Comparison of ENCODE assay signal across 8 cellular contexts in the genomic region with DNA sequence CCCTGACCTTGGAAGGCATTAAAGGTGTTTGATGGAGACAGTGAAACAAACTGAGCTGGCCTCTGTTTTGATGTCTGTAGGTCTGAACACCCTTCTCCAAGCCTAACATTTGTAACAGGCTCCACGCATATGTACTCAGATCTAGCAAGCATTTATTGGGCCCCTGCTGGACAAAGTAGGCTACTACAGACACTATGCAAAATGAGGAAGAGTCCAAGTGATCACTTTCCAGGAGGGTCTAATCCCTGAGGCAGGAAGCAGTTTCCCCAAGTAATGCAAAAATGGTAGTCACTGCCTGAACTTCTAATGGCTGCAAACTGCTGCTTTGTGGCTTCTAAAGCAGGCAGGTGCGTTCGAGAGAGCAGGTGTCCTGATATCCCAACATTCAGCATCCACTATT.
DNase-seq lines count a peak whose midpoint lies in the region; ATAC-seq and TF ChIP-seq lines count a peak whose summit lies in the region.

No MANE protein-coding gene starts in this region.

- POLR2A ChIA-PET in AG04450 (lab: Yijun Ruan, JAX): no interaction called here

- H3K4me1 ChIP-seq in KMS-11 (ENCODE audit: low read depth, poor library complexity, severe bottlenecking) (no peaks in the 10 kb centered on the region), heart right ventricle (peaks cover 0 to 18% (median 3%) of the 10 kb centered on the region in 9 donors), transverse colon (peaks cover 0 to 11% (median 8%) of the 10 kb centered on the region in 4 donors)

- CTCF ChIA-PET in AG04450 (lab: Charles Lee): interaction anchor here (0.6 to 1.6 kb wide), 2 partner anchors 10 to 612 kb away, joined by 3 to 6 read pairs; no protein-coding TSS in a partner anchor

- intact Hi-C loops in heart right ventricle (cut with DNase I): loop anchor here in 1 of 10 donors (5.0 kb wide), 1 partner anchor 1536 kb away; no protein-coding TSS in a partner anchor
- intact Hi-C loops in transverse colon (cut with DNase I; ENCODE audit: low total_unique reads): no loop called here

- TF ChIP-seq EP300 in transverse colon (IDR thresholded peaks at IDR 0.05; ENCODE audit: low read depth): no peak

- H3K27ac ChIP-seq in AG04450 (ENCODE audit: low read depth, low read length): no peak overlapping the region
- H3K27ac ChIP-seq in KMS-11: no peak overlapping the region
- no peak overlapping the region for H3K27ac ChIP-seq in heart right ventricle
- peak overlapping the region in 2 of 4 donors; percentile 9 to 54 for H3K27ac ChIP-seq in transverse colon

- H2AFZ ChIP-seq in KMS-11 (ENCODE audit: low read depth): no peak overlapping the region

- H3K79me2 ChIP-seq in KMS-11 (ENCODE audit: insufficient read depth, low read depth): no peaks in the 10 kb centered on the region

- no peak for TF ChIP-seq POLR2A in transverse colon (IDR thresholded peaks at IDR 0.05)

- peak; percentile 48 for ATAC-seq in GM18502 (IDR thresholded peaks at IDR 0.05; ENCODE audit: poor library complexity, unreplicated experiment)
- peak in 3 of 8 donors; percentile 23 to 46 (median 41) for ATAC-seq in heart right ventricle
- no peak for ATAC-seq in HG03439 (IDR thresholded peaks at IDR 0.05; ENCODE audit: unreplicated experiment)
- ATAC-seq in activated CD4-positive, CD25-positive, alpha-beta regulatory T cell treated with anti-CD3 and anti-CD28 coated beads, Interleukin-2, amount 50 U/mL, for 24 hours: no peak

- no peaks in the 10 kb centered on the region for H4K20me1 ChIP-seq in KMS-11 (ENCODE audit: insufficient read depth)

- no peak overlapping the region for H3K4me3 ChIP-seq in AG04450 (ENCODE audit: low read depth, low read length)
- no peak overlapping the region for H3K4me3 ChIP-seq in KMS-11 (IDR thresholded peaks at IDR 0.05; ENCODE audit: insufficient read depth, low read depth, low read length)
- no peak overlapping the region for H3K4me3 ChIP-seq in heart right ventricle
- no peak overlapping the region for H3K4me3 ChIP-seq in transverse colon

- TF ChIP-seq CTCF in AG04450 (IDR thresholded peaks at IDR 0.05; ENCODE audit: low read depth, low read length): peak; percentile 73
- TF ChIP-seq CTCF in KMS-11 (conservative IDR thresholded peaks at IDR 0.05; ENCODE audit: low read depth, low read length): peak; percentile 52; the same call in 1 of the 2 replicates
- peak; percentile 32 to 61 (median 51) for TF ChIP-seq CTCF in heart right ventricle (IDR thresholded peaks at IDR 0.05)
- peak; percentile 38 to 65 (median 54) for TF ChIP-seq CTCF in transverse colon (IDR thresholded peaks at IDR 0.05)

- H3K27me3 ChIP-seq in AG04450 (ENCODE audit: control insufficient read depth, insufficient read depth, low read length): peaks cover 3% of the 10 kb centered on the region
- H3K27me3 ChIP-seq in KMS-11 (ENCODE audit: insufficient read depth, low read depth): no peaks in the 10 kb centered on the region
- H3K27me3 ChIP-seq in heart right ventricle: peaks cover 0 to 27% (median 0%) of the 10 kb centered on the region in 7 donors
- peaks cover 4% of the 10 kb centered on the region for H3K27me3 ChIP-seq in transverse colon

- H3K4me2 ChIP-seq in KMS-11: no peak overlapping the region

- H3K36me3 ChIP-seq in KMS-11 (ENCODE audit: insufficient read depth) (no peaks in the 10 kb centered on the region), heart right ventricle (no peaks in the 10 kb centered on the region), transverse colon (no peaks in the 10 kb centered on the region)

- H3K9ac ChIP-seq in KMS-11: no peak overlapping the region

- DNase-seq in AG04450 (ENCODE audit: low read depth, low spot score) (no peak), SK-N-DZ (ENCODE audit: low spot score) (peak; percentile 85), heart right ventricle (no peak), transverse colon (peak; percentile 16)

- in situ Hi-C loops in transverse colon (cut with MboI; ENCODE audit: low pct_ligation_motif_present in 1 of 4, low pct_unique_long_range_greater_than_20kb in 1 of 4, low sequenced_read_pairs in 3 of 4): no loop called here

- H3K9me3 ChIP-seq in AG04450 (ENCODE audit: control insufficient read depth, insufficient read depth, low read length) (no peaks in the 10 kb centered on the region), heart right ventricle (peaks cover 0 to 5% (median 0%) of the 10 kb centered on the region in 11 donors), transverse colon (no peaks in the 10 kb centered on the region)

- 52 to 56% methylated on average over 3 of the region's 3 CpGs for WGBS in heart right ventricle, 2 donors
- WGBS in transverse colon (ENCODE audit: low coverage in 1 of 2), 2 donors: 10 to 30% methylated on average over 2 to 3 of the region's 3 CpGs

Comparison
In these comparisons a context has a peak if more than half of its experiments do, and no peak if none do; other contexts are left out.
1. DNase-seq: peak in SK-N-DZ (single experiment) and transverse colon (single experiment); none in AG04450 (single experiment) and heart right ventricle (0 of 2).
2. Peak in every context shown above with its lines, with median percentiles within 50 percentile points of each other: CTCF ChIP-seq.